ENCODE assay signal across 8 cellular contexts in the genomic region with DNA sequence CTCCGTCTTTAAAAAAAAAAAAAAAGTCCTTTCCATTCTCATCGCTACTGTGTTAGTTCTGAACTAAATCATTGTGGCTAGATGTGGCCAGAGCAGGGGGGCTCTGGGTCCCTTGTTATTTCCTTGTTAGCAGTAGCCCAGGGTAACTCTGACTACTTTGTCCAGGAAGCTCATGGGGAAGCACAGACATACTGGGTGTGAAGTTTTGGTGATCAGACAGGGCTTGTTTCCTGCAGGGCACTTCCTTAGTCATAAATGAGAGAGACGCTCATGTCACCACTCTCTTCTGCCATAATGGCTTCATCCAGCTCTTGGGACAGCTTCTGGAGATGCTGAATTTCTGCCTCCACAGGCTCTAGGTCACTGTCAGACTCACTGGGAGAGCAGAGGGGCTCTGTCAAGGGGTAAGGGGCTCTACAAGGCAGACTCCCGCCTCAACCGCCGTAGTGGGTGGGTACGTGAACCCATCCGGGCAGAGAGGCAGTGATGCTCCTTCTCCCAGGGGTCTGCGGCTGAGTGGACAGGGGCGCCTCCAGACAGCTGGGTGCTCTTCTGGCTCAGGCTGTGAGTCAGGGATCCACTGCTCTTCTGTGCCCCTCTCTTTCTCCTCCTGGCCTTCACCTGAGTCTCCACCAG. TPM values are rescaled to one million over a fixed set of nuclear protein-coding genes. Genes with fewer than 3 reads are reported as not detected.
DNase-seq lines count a peak whose midpoint lies in the region; ATAC-seq lines count a peak whose summit lies in the region.

No MANE protein-coding gene starts in this region.

- intact Hi-C loops in activated T-helper 1 cell treated with anti-CD3 and anti-CD28 coated beads, Interleukin-12 subunit alpha, Interleukin-12 subunit beta, Interleukin-2, Interleukin-4 antibody, amounts not matched to agents 30 ng/mL and 10 ng/mL and 1 ng/mL, durations not matched to agents 14 hours and 24 hours and 36 hours (cut with micrococcal nuclease), result loop anchor here (1.0 to 10.0 kb wide), 4 partner anchors 11 to 1559 kb away; a partner anchor contains a TSS

- no peaks in the 10 kb centered on the region for H3K27me3 Mint-ChIP-seq in activated T-helper 1 cell treated with anti-CD3 and anti-CD28 coated beads, Interleukin-12 subunit alpha, Interleukin-12 subunit beta, Interleukin-2, Interleukin-4 antibody, amounts not matched to agents 30 ng/mL and 10 ng/mL and 1 ng/mL, durations not matched to agents 14 hours and 24 hours and 36 hours (ENCODE audit: insufficient read depth)

- peak; percentile 62 for DNase-seq in activated T-helper 1 cell treated with anti-CD3 and anti-CD28 coated beads, Interleukin-12 subunit alpha, Interleukin-12 subunit beta, Interleukin-2, Interleukin-4 antibody, amounts not matched to agents 30 ng/mL and 10 ng/mL and 1 ng/mL, durations not matched to agents 14 hours and 24 hours and 36 hours (ENCODE audit: low spot score)
- DNase-seq in stimulated activated CD8-positive, alpha-beta memory T cell treated with anti-CD3 and anti-CD28 coated beads, Interleukin-12 subunit alpha, Interleukin-12 subunit beta, amount 100 ng/mL, for 1 hour (ENCODE audit: low read depth), result peak; percentile 20
- DNase-seq in NCI-H2171 treated with DMSO at 0.1 percent for 48 hours (lab: John Stamatoyannopoulos, UW) (no peak), DMS 273 (lab: John Stamatoyannopoulos, UW; ENCODE audit: unreplicated experiment) (no peak), iPS-NIHi11 (ENCODE audit: low spot score) (no peak), SIG-M5 (lab: John Stamatoyannopoulos, UW) (no peak)

- peaks cover 23% of the 10 kb centered on the region for H3K36me3 Mint-ChIP-seq in activated T-helper 1 cell treated with anti-CD3 and anti-CD28 coated beads, Interleukin-12 subunit alpha, Interleukin-12 subunit beta, Interleukin-2, Interleukin-4 antibody, amounts not matched to agents 30 ng/mL and 10 ng/mL and 1 ng/mL, durations not matched to agents 14 hours and 24 hours and 36 hours (ENCODE audit: low read depth)

- peak overlapping the region; percentile 86 for H3K27ac Mint-ChIP-seq in activated T-helper 1 cell treated with anti-CD3 and anti-CD28 coated beads, Interleukin-12 subunit alpha, Interleukin-12 subunit beta, Interleukin-2, Interleukin-4 antibody, amounts not matched to agents 30 ng/mL and 10 ng/mL and 1 ng/mL, durations not matched to agents 14 hours and 24 hours and 36 hours

- peaks cover 77% of the 10 kb centered on the region for H3K4me1 Mint-ChIP-seq in activated T-helper 1 cell treated with anti-CD3 and anti-CD28 coated beads, Interleukin-12 subunit alpha, Interleukin-12 subunit beta, Interleukin-2, Interleukin-4 antibody, amounts not matched to agents 30 ng/mL and 10 ng/mL and 1 ng/mL, durations not matched to agents 14 hours and 24 hours and 36 hours (ENCODE audit: low read depth)

- H3K9me3 Mint-ChIP-seq in activated T-helper 1 cell treated with anti-CD3 and anti-CD28 coated beads, Interleukin-12 subunit alpha, Interleukin-12 subunit beta, Interleukin-2, Interleukin-4 antibody, amounts not matched to agents 30 ng/mL and 10 ng/mL and 1 ng/mL, durations not matched to agents 14 hours and 24 hours and 36 hours, result no peaks in the 10 kb centered on the region

- peak; percentile 61 for ATAC-seq in GM19324 (IDR thresholded peaks at IDR 0.05; ENCODE audit: low FRiP score, unreplicated experiment)
- ATAC-seq in HG03108 (IDR thresholded peaks at IDR 0.05; ENCODE audit: unreplicated experiment), result peak; percentile 61

- peak overlapping the region; percentile 61 for H3K4me3 Mint-ChIP-seq in activated T-helper 1 cell treated with anti-CD3 and anti-CD28 coated beads, Interleukin-12 subunit alpha, Interleukin-12 subunit beta, Interleukin-2, Interleukin-4 antibody, amounts not matched to agents 30 ng/mL and 10 ng/mL and 1 ng/mL, durations not matched to agents 14 hours and 24 hours and 36 hours

RNA-seq across cellular contexts. Expression of a gene that starts 12.9 kb away (rescaled TPM):
- 54.1 and 55.6 TPM in 2 replicates for total RNA-seq in activated T-helper 1 cell treated with anti-CD3 and anti-CD28 coated beads, Interleukin-12 subunit alpha, Interleukin-12 subunit beta, Interleukin-2, Interleukin-4 antibody, amounts not matched to agents 30 ng/mL and 10 ng/mL and 1 ng/mL, durations not matched to agents 14 hours and 24 hours and 36 hours

Comparison
In these comparisons a context has a peak if more than half of its experiments do, and no peak if none do; other contexts are left out.
1. DNase-seq: peak in activated T-helper 1 cell treated with anti-CD3 and anti-CD28 coated beads, Interleukin-12 subunit alpha, Interleukin-12 subunit beta, Interleukin-2, Interleukin-4 antibody, amounts not matched to agents 30 ng/mL and 10 ng/mL and 1 ng/mL, durations not matched to agents 14 hours and 24 hours and 36 hours (single experiment) and stimulated activated CD8-positive, alpha-beta memory T cell treated with anti-CD3 and anti-CD28 coated beads, Interleukin-12 subunit alpha, Interleukin-12 subunit beta, amount 100 ng/mL, for 1 hour (single experiment); none in NCI-H2171 treated with DMSO at 0.1 percent for 48 hours (single experiment), DMS 273 (single experiment), iPS-NIHi11 (single experiment) and SIG-M5 (single experiment).